11 cellular contexts compared by ENCODE assay signal in genomic region chr7:99679400-99680191, GRCh38. TPM values are rescaled to one million over a fixed set of nuclear protein-coding genes. Genes with fewer than 3 reads are reported as not detected.
DNase-seq lines count a peak whose midpoint lies in the region; ATAC-seq, FAIRE-seq and TF ChIP-seq lines count a peak whose summit lies in the region.
"Had no signal": no experiment of that assay in that cellular context is flagged by ENCODE, and none has a peak within 500 bp of the region (broad histone marks: within the 10 kb centered on the region; RNA-seq: fewer than 3 reads in every experiment).

CYP3A5 (minus strand) TSS chr7:99679996; CDS start chr7:99679896, 100 bp downstream.

- no peaks in the 10 kb centered on the region for H3K27me3 ChIP-seq in muscle layer of colon (ENCODE audit: control insufficient read depth in 1 of 2, insufficient read depth in 2 of 2, low read length in 2 of 2)
- H3K27me3 ChIP-seq: brain microvascular endothelial cell, tibial artery had no signal

- peaks cover 29% of the 10 kb centered on the region for H3K4me1 Mint-ChIP-seq in stimulated activated naive CD8-positive, alpha-beta T cell treated with anti-CD3 and anti-CD28 coated beads, Interleukin-15, amount 100 ng/mL, for 72 hours

- no peak within 1 kb of the TSS for H3K4me3 Mint-ChIP-seq in stimulated activated naive CD8-positive, alpha-beta T cell treated with anti-CD3 and anti-CD28 coated beads, Interleukin-15, amount 100 ng/mL, for 72 hours
- H3K4me3 Mint-ChIP-seq: activated CD8-positive, alpha-beta T cell treated with anti-CD3 and anti-CD28 coated beads for 36 hours had no signal

- peak; percentile 47 for TF ChIP-seq POLR2A in A549 (IDR thresholded peaks at IDR 0.05; ENCODE audit: low read length)

- no peak for TF ChIP-seq CTCF in A549 (IDR thresholded peaks at IDR 0.05)
- no peak for TF ChIP-seq CTCF in epithelial cell of proximal tubule (conservative IDR thresholded peaks at IDR 0.05; ENCODE audit: low read depth, low read length)

- FAIRE-seq in A549 (lab: Jason Lieb, UNC), result no peak

- peak within 1 kb of the TSS; percentile 76 for H3K4me2 ChIP-seq in A549

- peak within 1 kb of the TSS in 1 of 2 donors; percentile 13 for H3K27ac Mint-ChIP-seq in stimulated activated naive CD8-positive, alpha-beta T cell treated with anti-CD3 and anti-CD28 coated beads, Interleukin-15, amount 100 ng/mL, for 72 hours
- H3K27ac Mint-ChIP-seq: activated CD8-positive, alpha-beta T cell treated with anti-CD3 and anti-CD28 coated beads for 36 hours had no signal

- POLR2A ChIA-PET in A549 (lab: Yijun Ruan, JAX), result interaction anchor here (0.5 to 1.5 kb wide), 3 partner anchors 121 to 929 kb away, joined by 3 to 6 read pairs (median 6); partner anchors contain the start of genes TRIM4 and ZNF655

- peaks cover 0 to 7% of the 10 kb centered on the region in 2 donors for H3K9me3 Mint-ChIP-seq in stimulated activated naive CD8-positive, alpha-beta T cell treated with anti-CD3 and anti-CD28 coated beads, Interleukin-15, amount 100 ng/mL, for 72 hours
- H3K9me3 Mint-ChIP-seq: activated CD8-positive, alpha-beta T cell treated with anti-CD3 and anti-CD28 coated beads for 36 hours had no signal

- peaks cover 21% of the 10 kb centered on the region for H3K4me1 ChIP-seq in A549
- H3K4me1 ChIP-seq in muscle layer of colon (ENCODE audit: insufficient read depth, low read length), result peaks cover 4% of the 10 kb centered on the region
- H3K4me1 ChIP-seq: tibial artery had no signal

- peaks cover 21% of the 10 kb centered on the region; the same call in 2 of the 3 replicates for H3K9me3 ChIP-seq in A549
- H3K9me3 ChIP-seq in muscle layer of colon (ENCODE audit: low read length), result no peaks in the 10 kb centered on the region

- H3K36me3 ChIP-seq in muscle layer of colon (ENCODE audit: insufficient read depth, low read length), result no peaks in the 10 kb centered on the region
- H3K36me3 ChIP-seq: brain microvascular endothelial cell, tibial artery had no signal

- peak in 1 of 2 experiments; percentile 43 for DNase-seq in A549 (ENCODE audit: low read depth in 1 of 2, low spot score in 1 of 2)
- peak; percentile 12 for DNase-seq in M059J (ENCODE audit: low read depth)
- DNase-seq in epithelial cell of proximal tubule (ENCODE audit: low read depth), result peak; percentile 27
- DNase-seq in activated CD4-positive, alpha-beta T cell treated with anti-CD3 and anti-CD28 coated beads for 4 hours, result no peak
- no peak for DNase-seq in stimulated activated naive CD8-positive, alpha-beta T cell treated with anti-CD3 and anti-CD28 coated beads, Interleukin-15, amount 100 ng/mL, for 72 hours
- DNase-seq in posterior vena cava (ENCODE audit: low spot score), result no peak
- DNase-seq in NCI-H187 treated with DMSO at 0.1 percent for 48 hours (lab: John Stamatoyannopoulos, UW), result no peak
- DNase-seq: activated CD8-positive, alpha-beta T cell treated with anti-CD3 and anti-CD28 coated beads for 36 hours; tibial artery had no signal

- TF ChIP-seq EP300 in A549 (IDR thresholded peaks at IDR 0.05), result no peak

- H3K27me3 Mint-ChIP-seq in stimulated activated naive CD8-positive, alpha-beta T cell treated with anti-CD3 and anti-CD28 coated beads, Interleukin-15, amount 100 ng/mL, for 72 hours, result no peaks in the 10 kb centered on the region
- H3K27me3 Mint-ChIP-seq: activated CD8-positive, alpha-beta T cell treated with anti-CD3 and anti-CD28 coated beads for 36 hours had no signal

- H3K27ac ChIP-seq in A549, result peak within 1 kb of the TSS; percentile 66 to 87
- peak within 1 kb of the TSS; percentile 26 for H3K27ac ChIP-seq in muscle layer of colon (ENCODE audit: low read depth, low read length)
- H3K27ac ChIP-seq: brain microvascular endothelial cell, tibial artery had no signal

- intact Hi-C loops in posterior vena cava (cut with DNase I), result no loop called here

- WGBS in A549 (ENCODE audit: missing lambda C conversion rate), result 41% methylated on average over 10 of the region's 10 CpGs

- peak within 1 kb of the TSS; percentile 23 for H3K4me3 ChIP-seq in A549
- peak within 1 kb of the TSS; percentile 57 for H3K4me3 ChIP-seq in epithelial cell of proximal tubule (ENCODE audit: low read depth, low read length)
- peak within 1 kb of the TSS in 1 of 2 donors; percentile 12 for H3K4me3 ChIP-seq in muscle layer of colon (ENCODE audit: low read depth in 1 of 2, low read length in 2 of 2)
- H3K4me3 ChIP-seq: tibial artery had no signal

- peak; percentile 84 to 87 for ATAC-seq in A549
- ATAC-seq in stimulated activated naive CD8-positive, alpha-beta T cell treated with anti-CD3 and anti-CD28 coated beads, Interleukin-15, amount 100 ng/mL, for 72 hours, result no peak
- ATAC-seq: activated CD8-positive, alpha-beta T cell treated with anti-CD3 and anti-CD28 coated beads for 36 hours had no signal

- H3K9ac ChIP-seq in muscle layer of colon (ENCODE audit: low read length), result no peak within 1 kb of the TSS

- CTCF ChIA-PET in A549 (lab: Yijun Ruan, JAX), result no interaction called here

- TF ChIP-seq RAD21 in A549 (conservative IDR thresholded peaks at IDR 0.05 in 1 of 2, IDR thresholded peaks at IDR 0.05 in 1 of 2), result no peak; a peak in 1 of 5 replicates

TF ChIP-seq in A549, 52 proteins besides CTCF, POLR2A, EP300 and RAD21:
- TF ChIP-seq CHD4 (IDR thresholded peaks at IDR 0.05; ENCODE audit: borderline replicate concordance) (no peak), HEYL (CRISPR knock-in tag; IDR thresholded peaks at IDR 0.05) (no peak), HOXB5 (CRISPR knock-in tag; IDR thresholded peaks at IDR 0.05) (no peak), POLR2AphosphoS2 (conservative IDR thresholded peaks at IDR 0.05; ENCODE audit: low read length) (no peak), HDAC2 (IDR thresholded peaks at IDR 0.05) (no peak), ESRRA (IDR thresholded peaks at IDR 0.05; ENCODE audit: borderline replicate concordance, low read length) (no peak), HMGXB4 (CRISPR knock-in tag; IDR thresholded peaks at IDR 0.05; ENCODE audit: borderline replicate concordance) (no peak), MAX (IDR thresholded peaks at IDR 0.05) (no peak), RCOR1 (IDR thresholded peaks at IDR 0.05; ENCODE audit: low read depth, low read length) (no peak), PHF8 (IDR thresholded peaks at IDR 0.05; ENCODE audit: borderline replicate concordance, low read depth) (peak; percentile 49; the same call in 1 of the 2 replicates), ZC3H11A (IDR thresholded peaks at IDR 0.05) (no peak), RNF2 (IDR thresholded peaks at IDR 0.05; ENCODE audit: borderline replicate concordance, low read depth) (no peak), MAFK (IDR thresholded peaks at IDR 0.05; ENCODE audit: partially characterized antibody) (no peak), HOXA7 (CRISPR knock-in tag; IDR thresholded peaks at IDR 0.05) (0 out of 2 replicates have a peak, but pooled peaks have one; percentile 36), NPAS2 (CRISPR knock-in tag; IDR thresholded peaks at IDR 0.05; ENCODE audit: borderline replicate concordance) (no peak), CEBPB (IDR thresholded peaks at IDR 0.05) (no peak), NFE2L2 (conservative IDR thresholded peaks at IDR 0.05; ENCODE audit: low read length) (no peak), FOSB (CRISPR knock-in tag; IDR thresholded peaks at IDR 0.05) (no peak; the same call in 1 of the 2 replicates), RFX5 (IDR thresholded peaks at IDR 0.05) (no peak), JUN (IDR thresholded peaks at IDR 0.05) (0 out of 5 replicates have a peak, but pooled peaks have one; percentile 18 to 25), GATA3 (IDR thresholded peaks at IDR 0.05; ENCODE audit: borderline replicate concordance) (no peak)

RNA-seq across cellular contexts. Expression of gene CYP3A5, which starts in this region (rescaled TPM):
- polyA plus RNA-seq in A549 (2011; rRNA removed) (9.7 and 12.2 TPM in 2 replicates), A549 (2017; fragmentation: RNase III; extraction: RNeasy Plus Mini Kit Qiagen cat#74134 plus additional on column Dnase treatment) (2.2 to 2.3 TPM (median 2.3 TPM) in 3 replicates)
- polyA plus RNA-seq in A549 (2012; cell fraction: cytosol; rRNA removed), result 0.26 and 0.52 TPM in 2 replicates
- 1.6 and 2.2 TPM in 2 replicates for polyA plus RNA-seq in A549 (2012; cell fraction: nucleus; rRNA removed)
- 8.1 and 13.1 TPM in 2 replicates for polyA minus RNA-seq in A549 (2011; rRNA and poly(A)+ RNA removed)
- 0.05 and 0.15 TPM in 2 replicates for total RNA-seq in M059J (2014; rRNA removed; shearing (Covaris generic))
- total RNA-seq in epithelial cell of proximal tubule (0.75 TPM in 1 of 2 replicates, not detected in the other), posterior vena cava (1 to 10 TPM in 1 of 2 donors, under 1 TPM in 1; 0.62 to 1.8 TPM)
- total RNA-seq: activated CD8-positive, alpha-beta T cell treated with anti-CD3 and anti-CD28 coated beads for 36 hours had no signal

Comparison
In these comparisons a context has a peak if more than half of its experiments do, and no peak if none do; other contexts are left out.
1. Peak in DNase-seq in M059J; RNA of the gene not detected or under 1 TPM.
2. Peak in DNase-seq and H3K4me3 ChIP-seq in epithelial cell of proximal tubule; RNA of the gene not detected or under 1 TPM.